Comparison of ENCODE assay signal across 8 cellular contexts in genomic region chr14:105045710-105046326, GRCh38. TPM values are rescaled to one million over a fixed set of nuclear protein-coding genes. Genes with fewer than 3 reads are reported as not detected.
DNase-seq lines count a peak whose midpoint lies in the region; ATAC-seq and TF ChIP-seq lines count a peak whose summit lies in the region.

No MANE protein-coding gene starts in this region.

- peaks cover 6% of the 10 kb centered on the region for H3K36me3 Mint-ChIP-seq in T-helper 1 cell treated with Interleukin-12 subunit alpha and Interleukin-12 subunit beta and Interleukin-4 antibody, amounts not matched to agents 30 μg/mL and 1 μg/mL, for 36 hours (ENCODE audit: low read depth)

- H3K4me1 Mint-ChIP-seq in T-helper 1 cell treated with Interleukin-12 subunit alpha and Interleukin-12 subunit beta and Interleukin-4 antibody, amounts not matched to agents 30 μg/mL and 1 μg/mL, for 36 hours (ENCODE audit: low read depth) = peaks cover 8% of the 10 kb centered on the region

- ATAC-seq in HG02623 (IDR thresholded peaks at IDR 0.05; ENCODE audit: unreplicated experiment) = peak; percentile 67
- ATAC-seq in heart left ventricle = peak; percentile 67 to 94 (median 90)
- no peak for ATAC-seq in HG02840 (IDR thresholded peaks at IDR 0.05; ENCODE audit: low FRiP score, unreplicated experiment)

- peaks cover 0 to 12% (median 0%) of the 10 kb centered on the region in 12 donors for H3K4me1 ChIP-seq in heart left ventricle

- peak overlapping the region in 4 of 12 donors; percentile 4 to 22 (median 17) for H3K4me3 ChIP-seq in heart left ventricle

- 5 to 11% (median 9%) methylated on average over 27 to 42 of the region's 42 CpGs for WGBS in heart left ventricle, 4 donors

- DNase-seq in GM03348 (ENCODE audit: low spot score) (peak; percentile 97), NCI-H187 (lab: John Stamatoyannopoulos, UW) (peak; percentile 71 to 77), heart left ventricle (peak; percentile 88 to 96 (median 89)), retina (peak; percentile 96)
- peak; percentile 83 for DNase-seq in activated naive CD8-positive, alpha-beta T cell treated with anti-CD3 and anti-CD28 coated beads, Interleukin-2, amount 50 U/mL, for 16 hours (ENCODE audit: low read depth, low spot score)

- H3K9me3 Mint-ChIP-seq in T-helper 1 cell treated with Interleukin-12 subunit alpha and Interleukin-12 subunit beta and Interleukin-4 antibody, amounts not matched to agents 30 μg/mL and 1 μg/mL, for 36 hours = no peaks in the 10 kb centered on the region

- H3K27ac Mint-ChIP-seq in T-helper 1 cell treated with Interleukin-12 subunit alpha and Interleukin-12 subunit beta and Interleukin-4 antibody, amounts not matched to agents 30 μg/mL and 1 μg/mL, for 36 hours = peak overlapping the region; percentile 36

- peak in 10 of 12 donors; percentile 99 to 100 (median 100) for TF ChIP-seq CTCF in heart left ventricle (IDR thresholded peaks at IDR 0.05)

- no peak overlapping the region for H3K4me3 Mint-ChIP-seq in T-helper 1 cell treated with Interleukin-12 subunit alpha and Interleukin-12 subunit beta and Interleukin-4 antibody, amounts not matched to agents 30 μg/mL and 1 μg/mL, for 36 hours

- H3K27ac ChIP-seq in heart left ventricle = no peak overlapping the region

- no peak for TF ChIP-seq POLR2A in heart left ventricle (IDR thresholded peaks at IDR 0.05)

- H3K36me3 ChIP-seq in heart left ventricle = peaks cover 0 to 20% (median 0%) of the 10 kb centered on the region in 9 donors

- intact Hi-C loops in heart left ventricle (cut with DNase I) = loop anchor here in 9 of 10 donors (1.0 to 10.0 kb wide), 10 partner anchors 41 to 281 kb away; no protein-coding TSS in a partner anchor

- no peaks in the 10 kb centered on the region for H3K27me3 Mint-ChIP-seq in T-helper 1 cell treated with Interleukin-12 subunit alpha and Interleukin-12 subunit beta and Interleukin-4 antibody, amounts not matched to agents 30 μg/mL and 1 μg/mL, for 36 hours (ENCODE audit: low read depth)

- no peaks in the 10 kb centered on the region for H3K9me3 ChIP-seq in heart left ventricle

- peaks cover 0 to 12% (median 0%) of the 10 kb centered on the region in 9 donors for H3K27me3 ChIP-seq in heart left ventricle

RNA-seq across cellular contexts. Expression of gene GPR132, which starts 19.4 kb away (rescaled TPM):
- total RNA-seq in heart left ventricle = 1 to 10 TPM in 3 of 9 donors, under 1 TPM in 6; 0.27 to 5.3 (median 0.77) TPM
- under 1 TPM; 0.50 to 0.51 TPM for polyA plus RNA-seq in heart left ventricle

RNA-seq across cellular contexts. Expression of gene CDCA4, which starts 24.9 kb away (rescaled TPM):
- total RNA-seq in heart left ventricle = 1 to 10 TPM; 1.4 to 6.0 (median 2.4) TPM
- polyA plus RNA-seq in heart left ventricle = 1 to 10 TPM; 2.3 to 3.3 TPM
